Comparison of ENCODE assay signal across 8 cellular contexts in the genomic region with DNA sequence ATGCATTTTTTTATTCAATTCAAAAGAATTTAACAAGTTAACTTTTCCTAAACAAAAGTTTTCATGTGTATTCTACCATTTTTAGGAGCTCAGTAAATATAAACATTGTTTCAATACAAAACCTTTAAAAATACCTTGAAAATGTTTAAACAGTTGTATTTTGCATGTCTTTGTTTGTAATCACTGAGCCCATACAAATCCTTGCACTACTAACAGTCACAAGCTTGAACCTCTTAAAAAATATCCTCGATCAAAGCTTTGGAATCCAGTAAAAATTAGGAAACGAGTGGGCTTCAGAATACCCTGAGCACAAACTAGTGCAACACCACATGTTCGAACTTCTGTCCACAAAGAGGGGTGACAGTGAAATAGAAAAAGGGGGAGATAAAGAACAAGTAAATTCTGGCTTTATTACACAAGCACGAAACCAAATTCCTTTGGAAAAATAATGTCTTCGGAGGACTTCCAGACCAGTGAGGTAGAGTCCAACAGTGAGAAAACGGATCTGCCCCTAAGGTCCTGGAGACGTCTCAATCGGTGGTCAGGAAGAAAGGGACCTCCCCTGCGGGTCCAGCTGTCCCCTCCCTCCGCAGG. TPM values are rescaled to one million over a fixed set of nuclear protein-coding genes. Genes with fewer than 3 reads are reported as not detected.
DNase-seq lines count a peak whose midpoint lies in the region; ATAC-seq, FAIRE-seq and TF ChIP-seq lines count a peak whose summit lies in the region.

No MANE protein-coding gene starts in this region.

- TF ChIP-seq CTCF in HepG2 (CRISPR knock-in tag; IDR thresholded peaks at IDR 0.05) (no peak), tibial artery (IDR thresholded peaks at IDR 0.05) (no peak)

- peaks cover 28% of the 10 kb centered on the region for H3K4me1 Mint-ChIP-seq in activated T-cell treated with anti-CD3 and anti-CD28 coated beads, Interleukin-2, amount 50 U/mL, for 4 hours (ENCODE audit: low read depth)
- H3K4me1 Mint-ChIP-seq in activated naive CD8-positive, alpha-beta T cell treated with anti-CD3 and anti-CD28 coated beads, Interleukin-2, amount 50 U/mL, for 24 hours, result peaks cover 35% of the 10 kb centered on the region

- H3K27me3 Mint-ChIP-seq in activated T-cell treated with anti-CD3 and anti-CD28 coated beads, Interleukin-2, amount 50 U/mL, for 4 hours (ENCODE audit: low read depth), result no peaks in the 10 kb centered on the region
- H3K27me3 Mint-ChIP-seq in activated naive CD8-positive, alpha-beta T cell treated with anti-CD3 and anti-CD28 coated beads, Interleukin-2, amount 50 U/mL, for 24 hours, result peaks cover 2% of the 10 kb centered on the region

- no peaks in the 10 kb centered on the region for H3K9me3 Mint-ChIP-seq in activated T-cell treated with anti-CD3 and anti-CD28 coated beads, Interleukin-2, amount 50 U/mL, for 4 hours
- peaks cover 7% of the 10 kb centered on the region for H3K9me3 Mint-ChIP-seq in activated naive CD8-positive, alpha-beta T cell treated with anti-CD3 and anti-CD28 coated beads, Interleukin-2, amount 50 U/mL, for 24 hours

- H4K20me1 ChIP-seq in HepG2 (ENCODE audit: insufficient read depth, low read length), result no peaks in the 10 kb centered on the region

- no TSS peak for BruUV-seq in HepG2 (replicated peaks; lab: Mats Ljungman, UMichigan)

- FAIRE-seq in HepG2 (lab: Jason Lieb, UNC), result no peak

- no peak for TF ChIP-seq POLR2A in HepG2 (IDR thresholded peaks at IDR 0.05; ENCODE audit: insufficient read depth in 1 of 2, low read depth in 2 of 2, low read length in 2 of 2)

- no peak for TF ChIP-seq RAD21 in HepG2 (CRISPR knock-in tag; IDR thresholded peaks at IDR 0.05)

- intact Hi-C loops in HepG2 (cut with micrococcal nuclease; ENCODE audit: unreplicated experiment) (no loop called here), tibial artery (cut with DNase I; ENCODE audit: low total_unique reads) (no loop called here)

- WGBS in HepG2 (ENCODE audit: low lambda C conversion rate), result 32% methylated on average over 10 of the region's 10 CpGs

- H3K4me3 ChIP-seq in HepG2 (replicated peaks in 1 of 3; ENCODE audit: insufficient read depth in 1 of 3, low read depth in 2 of 3, low read length in 3 of 3) (peak overlapping the region in 1 of 3 experiments; percentile 33; a peak in 1 of 6 replicates), tibial artery (peak overlapping the region; percentile 66 to 97)

- POLR2A ChIA-PET in HepG2 (lab: Yijun Ruan, JAX), result no interaction called here

- H3K9me3 ChIP-seq in HepG2 (ENCODE audit: low read length), result no peaks in the 10 kb centered on the region
- H3K9me3 ChIP-seq in tibial artery, result no peaks in the 10 kb centered on the region

- no peak for ATAC-seq in activated T-cell treated with anti-CD3 and anti-CD28 coated beads, Interleukin-2, amount 50 U/mL, for 4 hours
- no peak for ATAC-seq in activated naive CD8-positive, alpha-beta T cell treated with anti-CD3 and anti-CD28 coated beads, Interleukin-2, amount 50 U/mL, for 24 hours
- ATAC-seq in HepG2 (no peak), GM21825 (IDR thresholded peaks at IDR 0.05; ENCODE audit: unreplicated experiment) (no peak)

- no peak overlapping the region for H3K9ac ChIP-seq in HepG2 (ENCODE audit: insufficient read depth, low read depth, low read length)

- in situ Hi-C loops in HepG2 (cut with HindIII; ENCODE audit: extremely low pct_ligation_motif_present, low pct_unique_long_range_greater_than_20kb), result no loop called here

- peak overlapping the region; percentile 90 for H3K4me3 Mint-ChIP-seq in activated T-cell treated with anti-CD3 and anti-CD28 coated beads, Interleukin-2, amount 50 U/mL, for 4 hours
- H3K4me3 Mint-ChIP-seq in activated naive CD8-positive, alpha-beta T cell treated with anti-CD3 and anti-CD28 coated beads, Interleukin-2, amount 50 U/mL, for 24 hours, result peak overlapping the region; percentile 93

- H3K79me2 ChIP-seq in HepG2 (ENCODE audit: insufficient read depth, low read length), result no peaks in the 10 kb centered on the region

- H3K36me3 ChIP-seq in HepG2 (replicated peaks in 1 of 2; ENCODE audit: control insufficient read depth in 1 of 2, insufficient read depth in 2 of 2, low read length in 2 of 2), result no peaks in the 10 kb centered on the region
- H3K36me3 ChIP-seq in tibial artery, result no peaks in the 10 kb centered on the region

- H2AFZ ChIP-seq in HepG2 (ENCODE audit: low read length), result no peak overlapping the region

- CTCF ChIA-PET in HepG2 (lab: Yijun Ruan, JAX; ENCODE audit: low intra/inter-chr PET ratio, low total read pairs), result no interaction called here

- peak overlapping the region; percentile 89 for H3K27ac Mint-ChIP-seq in activated naive CD8-positive, alpha-beta T cell treated with anti-CD3 and anti-CD28 coated beads, Interleukin-2, amount 50 U/mL, for 24 hours

- no peak for TF ChIP-seq EP300 in HepG2 (IDR thresholded peaks at IDR 0.05; ENCODE audit: low read depth in 2 of 2, low read length in 2 of 2)
- TF ChIP-seq EP300 in HepG2 (CRISPR knock-in tag; IDR thresholded peaks at IDR 0.05; ENCODE audit: borderline replicate concordance), result no peak

- peak overlapping the region; percentile 37; the same call in 1 of the 2 replicates for H3K4me2 ChIP-seq in HepG2 (ENCODE audit: low read depth, low read length)

- DNase-seq in activated T-cell treated with anti-CD3 and anti-CD28 coated beads, Interleukin-2, amount 50 U/mL, for 4 hours, result no peak
- DNase-seq in activated T-cell treated with anti-CD3 and anti-CD28 coated beads, Interleukin-2, amount 50 U/mL, for 1 hour, result no peak
- DNase-seq in activated naive CD8-positive, alpha-beta T cell treated with anti-CD3 and anti-CD28 coated beads, Interleukin-2, amount 50 U/mL, for 24 hours, result no peak
- DNase-seq in HepG2 (ENCODE audit: low spot score), result no peak
- no peak for DNase-seq in tibial artery
- no peak for DNase-seq in DMS 273 (lab: John Stamatoyannopoulos, UW; ENCODE audit: unreplicated experiment)
- DNase-seq in NAMALWA (ENCODE audit: low spot score), result no peak

- no peaks in the 10 kb centered on the region for H3K36me3 Mint-ChIP-seq in activated T-cell treated with anti-CD3 and anti-CD28 coated beads, Interleukin-2, amount 50 U/mL, for 4 hours (ENCODE audit: insufficient read depth)
- peaks cover 6% of the 10 kb centered on the region for H3K36me3 Mint-ChIP-seq in activated naive CD8-positive, alpha-beta T cell treated with anti-CD3 and anti-CD28 coated beads, Interleukin-2, amount 50 U/mL, for 24 hours (ENCODE audit: low read depth)

- H3K27ac ChIP-seq in HepG2 (ENCODE audit: extremely low read length, insufficient read depth, low read length) (no peak overlapping the region), tibial artery (peak overlapping the region; percentile 93 to 99)

- H3K27me3 ChIP-seq in HepG2 (ENCODE audit: control insufficient read depth in 1 of 2, insufficient read depth in 2 of 2, low read length in 2 of 2) (peaks cover 0 to 7% of the 10 kb centered on the region in 2 experiments; a peak in 2 of 5 replicates), tibial artery (no peaks in the 10 kb centered on the region)

- H3K4me1 ChIP-seq in HepG2 (ENCODE audit: insufficient read depth, low read length), result no peaks in the 10 kb centered on the region
- peaks cover 0 to 37% (median 13%) of the 10 kb centered on the region in 4 donors for H3K4me1 ChIP-seq in tibial artery

TF ChIP-seq in HepG2, 621 proteins besides CTCF, POLR2A, EP300 and RAD21:
- no peak for TF ChIP-seq FOXC1 (CRISPR knock-in tag; IDR thresholded peaks at IDR 0.05; ENCODE audit: borderline replicate concordance)
- TF ChIP-seq ZBTB20 (CRISPR knock-in tag; IDR thresholded peaks at IDR 0.05; ENCODE audit: borderline replicate concordance, low read depth), result no peak
- TF ChIP-seq ZNF530 (CRISPR knock-in tag; IDR thresholded peaks at IDR 0.05; ENCODE audit: low read depth), result no peak

RNA-seq across cellular contexts. Expression of gene CCDC71L, which starts 1.5 kb away (rescaled TPM):
- total RNA-seq in activated T-cell treated with anti-CD3 and anti-CD28 coated beads, Interleukin-2, amount 50 U/mL, for 4 hours, result 10 to 100 TPM; 40.6 to 51.9 (median 42.7) TPM
- total RNA-seq in HepG2 (2016; rRNA removed; fragmentation: Illumina TruSeq; extraction: Trizol), result 0.02 TPM in 1 of 2 replicates, not detected in the other
- not detected in 2 replicates for total RNA-seq in HepG2 (2016; cell fraction: cytosol; rRNA removed; fragmentation: Illumina TruSeq; extraction: Trizol; ENCODE audit: low read depth)
- total RNA-seq in HepG2 (2016; cell fraction: insoluble cytoplasmic fraction; rRNA removed; fragmentation: Illumina TruSeq; extraction: Trizol), result not detected in 2 replicates
- total RNA-seq in HepG2 (2016; cell fraction: membrane; rRNA removed; fragmentation: Illumina TruSeq; extraction: Trizol), result 0.06 TPM in 1 of 2 replicates, not detected in the other
- total RNA-seq in HepG2 (2016; cell fraction: nucleus; rRNA removed; fragmentation: Illumina TruSeq; extraction: Trizol), result not detected in 2 replicates
- polyA plus RNA-seq in HepG2 (2011; rRNA removed), result 0.04 TPM in 1 of 2 replicates, not detected in the other
- 0.03 and 0.04 TPM in 2 replicates for polyA plus RNA-seq in HepG2 (2011; cell fraction: cytosol; rRNA removed)
- 0.10 TPM in 1 of 2 replicates, not detected in the other for polyA plus RNA-seq in HepG2 (2011; cell fraction: nucleus; rRNA removed)
- polyA plus RNA-seq in HepG2 (2012), result not detected in 2 replicates
- not detected in 2 replicates for polyA plus RNA-seq in HepG2 (2016; cell fraction: cytosol; fragmentation: Illumina TruSeq; extraction: Trizol; ENCODE audit: low read depth)
- not detected in 2 replicates for polyA plus RNA-seq in HepG2 (2016; cell fraction: insoluble cytoplasmic fraction; fragmentation: Illumina TruSeq; extraction: Trizol; ENCODE audit: low read depth)
- polyA plus RNA-seq in HepG2 (2016; cell fraction: membrane; fragmentation: Illumina TruSeq; extraction: Trizol; ENCODE audit: low read depth), result not detected in 2 replicates
- polyA plus RNA-seq in HepG2 (2016; cell fraction: nucleus; fragmentation: Illumina TruSeq; extraction: Trizol; ENCODE audit: insufficient read depth, low read depth), result not detected in 2 replicates
- polyA minus RNA-seq in HepG2 (2011; rRNA and poly(A)+ RNA removed; ENCODE audit: low replicate concordance), result 2.9 TPM in 1 of 2 replicates, not detected in the other
- not detected in 2 replicates for polyA minus RNA-seq in HepG2 (2011; cell fraction: cytosol; rRNA and poly(A)+ RNA removed)
- 0.13 TPM in 1 of 2 replicates, not detected in the other for polyA minus RNA-seq in HepG2 (2011; cell fraction: nucleus; rRNA and poly(A)+ RNA removed)

Comparison
In these comparisons a context has a peak if more than half of its experiments do, and no peak if none do; other contexts are left out.
1. RNA of gene CCDC71L, which starts 1.5 kb away (total RNA-seq): 40.6 to 51.9 TPM in activated T-cell treated with anti-CD3 and anti-CD28 coated beads, Interleukin-2, amount 50 U/mL, for 4 hours; 0.02 to 0.06 TPM in HepG2; every median in the first group is over 10 times any median in the second.